8 cellular contexts compared by ENCODE assay signal in the genomic region with DNA sequence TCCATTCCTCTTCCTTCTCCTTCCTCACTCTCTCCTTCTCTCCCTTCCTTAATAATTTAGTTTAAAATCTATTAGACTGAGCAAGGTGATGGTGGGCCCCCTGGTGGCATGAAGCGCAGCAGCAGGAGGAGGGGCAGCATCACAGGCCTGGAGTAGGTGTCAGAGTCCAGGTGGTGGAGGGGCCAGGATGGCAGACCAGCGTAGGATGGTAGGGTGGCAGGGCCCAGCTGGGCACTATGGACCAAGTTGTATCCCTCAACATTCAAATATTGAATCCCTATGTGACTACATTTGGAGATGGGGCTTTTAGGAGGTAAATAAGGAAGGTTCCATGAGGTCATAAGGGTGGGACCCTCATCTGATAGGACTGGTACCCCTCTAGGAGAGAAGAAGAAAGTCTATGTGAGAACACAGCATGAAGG.
DNase-seq lines count a peak whose midpoint lies in the region; ATAC-seq and TF ChIP-seq lines count a peak whose summit lies in the region.

No MANE protein-coding gene starts in this region.

- DNase-seq in DND-41 = peak; percentile 51
- peak; percentile 5 for DNase-seq in NCI-H1694 (lab: John Stamatoyannopoulos, UW)
- peak; percentile 70 for DNase-seq in activated CD4-positive, alpha-beta T cell treated with anti-CD3 and anti-CD28 coated beads, Interleukin-2, amount 50 U/mL, for 1 hour
- peak; percentile 48 for DNase-seq in effector CD4-positive, alpha-beta T cell
- DNase-seq in memory B cell (ENCODE audit: low spot score in 2 of 2) = peak; percentile 42 to 63
- DNase-seq in stimulated activated naive CD4-positive, alpha-beta T cell (lab: John Stamatoyannopoulos, UW) = peak; percentile 29 to 70 (median 45)

- no peak overlapping the region for H3K9ac ChIP-seq in DND-41 (ENCODE audit: low read depth, low read length)

- no peak overlapping the region for H3K4me3 Mint-ChIP-seq in memory B cell

- no peak overlapping the region for H3K27ac ChIP-seq in DND-41 (ENCODE audit: low read length)

- H3K4me2 ChIP-seq in DND-41 (ENCODE audit: insufficient read depth, low read length) = no peak overlapping the region

- H3K27ac Mint-ChIP-seq in memory B cell = no peak overlapping the region

- peaks cover 2% of the 10 kb centered on the region for H3K9me3 Mint-ChIP-seq in memory B cell

- no peak overlapping the region for H2AFZ ChIP-seq in DND-41 (ENCODE audit: low read depth, low read length)

- peak; percentile 79 for TF ChIP-seq CTCF in DND-41 (IDR thresholded peaks at IDR 0.05; ENCODE audit: borderline replicate concordance, extremely low read depth, low read length, poor library complexity, severe bottlenecking)

- no peaks in the 10 kb centered on the region for H3K36me3 ChIP-seq in DND-41 (ENCODE audit: insufficient read depth, low read length)

- H3K4me1 Mint-ChIP-seq in memory B cell = no peaks in the 10 kb centered on the region

- H3K36me3 Mint-ChIP-seq in memory B cell = peaks cover 2% of the 10 kb centered on the region

- H3K9me3 ChIP-seq in DND-41 (ENCODE audit: insufficient read depth, low read length, severe bottlenecking) = peaks cover 24% of the 10 kb centered on the region

- no peaks in the 10 kb centered on the region for H3K4me1 ChIP-seq in DND-41 (ENCODE audit: insufficient read depth, low read length)

- H3K27me3 ChIP-seq in DND-41 (ENCODE audit: insufficient read depth, low read length, poor library complexity) = no peaks in the 10 kb centered on the region

- ATAC-seq in DND-41 (ENCODE audit: insufficient read depth, low read depth) (peak; percentile 60), memory B cell (ENCODE audit: low read depth) (peak; percentile 81), GM19455 (IDR thresholded peaks at IDR 0.05; ENCODE audit: unreplicated experiment) (no peak), GM18870 (IDR thresholded peaks at IDR 0.05; ENCODE audit: unreplicated experiment) (no peak)

- no peaks in the 10 kb centered on the region for H4K20me1 ChIP-seq in DND-41 (ENCODE audit: insufficient read depth, low read length)

- no peaks in the 10 kb centered on the region for H3K79me2 ChIP-seq in DND-41 (ENCODE audit: insufficient read depth, low read length)

- no peak overlapping the region for H3K4me3 ChIP-seq in DND-41 (ENCODE audit: low read depth in 1 of 2, low read length in 2 of 2)

- peaks cover 9% of the 10 kb centered on the region for H3K27me3 Mint-ChIP-seq in memory B cell

Comparison
In these comparisons a context has a peak if more than half of its experiments do, and no peak if none do; other contexts are left out.
1. ATAC-seq: peak in DND-41 (single experiment) and memory B cell (single experiment); none in GM19455 (single experiment) and GM18870 (single experiment).
2. DNase-seq: peak in every context shown above with its lines; median percentile 70 in activated CD4-positive, alpha-beta T cell treated with anti-CD3 and anti-CD28 coated beads, Interleukin-2, amount 50 U/mL, for 1 hour; 52 in memory B cell; 51 in DND-41; 48 in effector CD4-positive, alpha-beta T cell; 45 in stimulated activated naive CD4-positive, alpha-beta T cell; 5 in NCI-H1694.